Comparison of ENCODE assay signal across 8 cellular contexts in the genomic region with DNA sequence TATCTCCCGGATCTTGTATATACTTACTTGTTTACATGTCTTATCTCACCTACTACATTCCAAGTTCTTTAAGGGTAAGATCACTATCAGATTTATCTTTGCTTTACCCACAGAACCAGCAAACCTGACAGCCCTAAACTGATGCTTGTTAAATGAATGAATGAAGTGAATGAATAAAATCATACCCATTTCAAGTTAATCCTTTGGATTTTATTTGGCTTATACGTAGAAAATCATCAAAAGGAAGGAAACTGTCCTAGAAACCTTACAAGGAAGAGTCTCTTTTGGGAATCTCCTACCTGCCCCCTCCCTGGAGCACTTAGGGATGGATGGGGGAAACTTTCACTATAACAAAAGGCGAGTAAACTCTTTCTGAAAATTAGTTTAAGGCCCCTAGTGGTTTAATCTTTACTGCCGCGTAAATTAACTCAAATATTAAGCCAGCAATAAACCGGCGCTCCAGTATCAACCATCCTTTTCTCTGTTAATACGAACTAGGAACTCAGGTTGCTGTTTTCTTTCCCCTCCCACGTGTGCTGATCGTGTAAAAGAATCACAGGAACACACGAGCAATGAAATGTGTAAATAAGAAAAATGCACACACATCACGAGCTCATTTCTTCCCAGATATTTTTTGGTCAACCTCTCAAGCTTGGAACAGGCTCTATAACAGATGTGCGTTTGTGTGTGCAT. TPM values are rescaled to one million over a fixed set of nuclear protein-coding genes. Genes with fewer than 3 reads are reported as not detected.
DNase-seq lines count a peak whose midpoint lies in the region; ATAC-seq, FAIRE-seq and TF ChIP-seq lines count a peak whose summit lies in the region.

No MANE protein-coding gene starts in this region.

- H3K9me3 Mint-ChIP-seq in activated naive CD4-positive, alpha-beta T cell treated with anti-CD3 and anti-CD28 coated beads, Interleukin-2, amount 50 U/mL, for 24 hours = no peaks in the 10 kb centered on the region
- no peaks in the 10 kb centered on the region for H3K9me3 Mint-ChIP-seq in activated naive CD4-positive, alpha-beta T cell treated with anti-CD3 and anti-CD28 coated beads, Interleukin-2, amount 50 U/mL, for 72 hours

- peak overlapping the region; percentile 92 to 95 for H3K27ac ChIP-seq in thoracic aorta

- peaks cover 5% of the 10 kb centered on the region for H3K27me3 Mint-ChIP-seq in activated naive CD4-positive, alpha-beta T cell treated with anti-CD3 and anti-CD28 coated beads, Interleukin-2, amount 50 U/mL, for 24 hours

- H3K27ac Mint-ChIP-seq in activated naive CD4-positive, alpha-beta T cell treated with anti-CD3 and anti-CD28 coated beads, Interleukin-2, amount 50 U/mL, for 24 hours = peak overlapping the region; percentile 0
- H3K27ac Mint-ChIP-seq in activated naive CD4-positive, alpha-beta T cell treated with anti-CD3 and anti-CD28 coated beads, Interleukin-2, amount 50 U/mL, for 72 hours = peak overlapping the region; percentile 82 to 83

- H3K4me1 Mint-ChIP-seq in activated naive CD4-positive, alpha-beta T cell treated with anti-CD3 and anti-CD28 coated beads, Interleukin-2, amount 50 U/mL, for 24 hours = peaks cover 19% of the 10 kb centered on the region

- H3K9me3 ChIP-seq in thoracic aorta = no peaks in the 10 kb centered on the region

- no peak for DNase-seq in activated naive CD4-positive, alpha-beta T cell treated with anti-CD3 and anti-CD28 coated beads, Interleukin-2, amount 50 U/mL, for 16 hours
- DNase-seq in activated naive CD4-positive, alpha-beta T cell treated with anti-CD3 and anti-CD28 coated beads, Interleukin-2, amount 50 U/mL, for 72 hours (ENCODE audit: low spot score in 2 of 2) = no peak
- no peak for DNase-seq in thoracic aorta (ENCODE audit: low spot score)
- DNase-seq in SKM-1 treated with dmso at 0.1 percent for 144 hours (lab: John Stamatoyannopoulos, UW; ENCODE audit: unreplicated experiment) = no peak
- no peak for DNase-seq in Ammon's horn (ENCODE audit: low spot score)
- DNase-seq in stimulated activated CD4-positive, alpha-beta T cell treated with anti-CD3 and anti-CD28 coated beads, Interleukin-2, amount 100 ng/mL, for 24 hours = no peak

- TF ChIP-seq CTCF in thoracic aorta (IDR thresholded peaks at IDR 0.05) = no peak

- peaks cover 15 to 18% of the 10 kb centered on the region in 2 donors for H3K4me1 ChIP-seq in thoracic aorta (ENCODE audit: control insufficient read depth in 1 of 2, low read depth in 2 of 2)

- peak overlapping the region; percentile 97 for H3K4me3 Mint-ChIP-seq in activated naive CD4-positive, alpha-beta T cell treated with anti-CD3 and anti-CD28 coated beads, Interleukin-2, amount 50 U/mL, for 24 hours

- FAIRE-seq in islet of Langerhans (lab: Jason Lieb, UNC) = peak; percentile 45

- no peaks in the 10 kb centered on the region for H3K36me3 Mint-ChIP-seq in activated naive CD4-positive, alpha-beta T cell treated with anti-CD3 and anti-CD28 coated beads, Interleukin-2, amount 50 U/mL, for 24 hours
- peaks cover 8 to 15% of the 10 kb centered on the region in 2 donors for H3K36me3 Mint-ChIP-seq in activated naive CD4-positive, alpha-beta T cell treated with anti-CD3 and anti-CD28 coated beads, Interleukin-2, amount 50 U/mL, for 72 hours

- no peak for ATAC-seq in activated naive CD4-positive, alpha-beta T cell treated with anti-CD3 and anti-CD28 coated beads, Interleukin-2, amount 50 U/mL, for 72 hours
- ATAC-seq in thoracic aorta (ENCODE audit: insufficient number of reproducible peaks, low FRiP score, low read depth) = no peak

- H3K4me3 ChIP-seq in thoracic aorta = peak overlapping the region; percentile 83

- H3K36me3 ChIP-seq in thoracic aorta = no peaks in the 10 kb centered on the region

- no peaks in the 10 kb centered on the region for H3K27me3 ChIP-seq in thoracic aorta (replicated peaks; ENCODE audit: insufficient read depth)

RNA-seq across cellular contexts. Expression of a gene that starts 1.2 kb away (rescaled TPM):
- 10 to 100 TPM; 56.9 to 63.4 TPM for total RNA-seq in activated naive CD4-positive, alpha-beta T cell treated with anti-CD3 and anti-CD28 coated beads, Interleukin-2, amount 50 U/mL, for 72 hours
- 100 to 1,000 TPM; 163 to 243 TPM for total RNA-seq in thoracic aorta
